ENCODE assay signal across 10 cellular contexts in genomic region chr17:80984749-80985148, GRCh38. TPM values are rescaled to one million over a fixed set of nuclear protein-coding genes. Genes with fewer than 3 reads are reported as not detected.
DNase-seq lines count a peak whose midpoint lies in the region; ATAC-seq, FAIRE-seq and TF ChIP-seq lines count a peak whose summit lies in the region.
"Had no signal": no experiment of that assay in that cellular context is flagged by ENCODE, and none has a peak within 500 bp of the region (broad histone marks: within the 10 kb centered on the region; RNA-seq: fewer than 3 reads in every experiment).

No MANE protein-coding gene starts in this region.

- H3K79me2 ChIP-seq in fibroblast of lung (ENCODE audit: control insufficient read depth, insufficient read depth, low read length): no peaks in the 10 kb centered on the region

- no peaks in the 10 kb centered on the region for H4K20me1 ChIP-seq in fibroblast of lung (ENCODE audit: control insufficient read depth, extremely low read depth, insufficient read depth, low read length)

- ATAC-seq in psoas muscle (peak; percentile 16 to 49 (median 38)), HG02642 (IDR thresholded peaks at IDR 0.05; ENCODE audit: poor library complexity, unreplicated experiment) (no peak)

- TF ChIP-seq CTCF in fibroblast of lung (conservative IDR thresholded peaks at IDR 0.05 in 1 of 2, IDR thresholded peaks at IDR 0.05 in 1 of 2; ENCODE audit: low read depth in 1 of 2, low read length in 2 of 2): peak; percentile 34 to 46
- TF ChIP-seq CTCF in psoas muscle (IDR thresholded peaks at IDR 0.05): no peak

- H3K4me3 ChIP-seq in fibroblast of lung (replicated peaks in 1 of 4; ENCODE audit: control extremely low read depth in 1 of 4, insufficient read depth in 1 of 4, low read depth in 3 of 4, low read length in 4 of 4): no peak overlapping the region
- no peak overlapping the region for H3K4me3 ChIP-seq in psoas muscle

- H3K9ac ChIP-seq in fibroblast of lung (ENCODE audit: insufficient read depth, low read length): no peak overlapping the region

- DNase-seq in EH (ENCODE audit: low read depth) (peak; percentile 99), RCC 7860 (ENCODE audit: low spot score) (peak; percentile 71), fibroblast of lung (ENCODE audit: low read depth in 2 of 2) (peak; percentile 90 to 98), psoas muscle (peak; percentile 28 to 48), middle frontal gyrus (ENCODE audit: extremely low spot score, low spot score) (no peak), NCI-H1417 treated with DMSO at 0.1 percent for 48 hours (lab: John Stamatoyannopoulos, UW) (no peak), DMS79 treated with DMSO at 0.1 percent for 48 hours (lab: John Stamatoyannopoulos, UW) (no peak)
- DNase-seq: NCI-H2171 had no signal

- no peak for FAIRE-seq in RCC 7860 (lab: Jason Lieb, UNC)

- H3K27me3 ChIP-seq in fibroblast of lung (ENCODE audit: control insufficient read depth, insufficient read depth, low read length) (no peaks in the 10 kb centered on the region), psoas muscle (ENCODE audit: insufficient read depth in 3 of 3, low read length in 2 of 3) (peaks cover 0 to 5% (median 3%) of the 10 kb centered on the region in 3 donors)

- intact Hi-C loops in psoas muscle (cut with DNase I): loop anchor here in 1 of 2 donors (5.0 kb wide), 1 partner anchor 117 kb away; no protein-coding TSS in a partner anchor

- H2AFZ ChIP-seq in fibroblast of lung (ENCODE audit: low read length): peak overlapping the region; percentile 43

- H3K27ac ChIP-seq in fibroblast of lung (ENCODE audit: insufficient read depth, low read length): peak overlapping the region; percentile 58
- no peak overlapping the region for H3K27ac ChIP-seq in psoas muscle
- H3K27ac ChIP-seq: VCaP had no signal

- H3K4me1 ChIP-seq in fibroblast of lung (ENCODE audit: control insufficient read depth, extremely low read depth, insufficient read depth, low read length): peaks cover 4% of the 10 kb centered on the region
- peaks cover 8% of the 10 kb centered on the region for H3K4me1 ChIP-seq in psoas muscle

- 30 to 41% (median 37%) methylated on average over 7 of the region's 7 CpGs for WGBS in psoas muscle, 3 donors

- H3K4me2 ChIP-seq in fibroblast of lung (ENCODE audit: extremely low read depth, insufficient read depth, low read length): no peak overlapping the region

- no peaks in the 10 kb centered on the region for H3K9me3 ChIP-seq in fibroblast of lung (ENCODE audit: control insufficient read depth, insufficient read depth, low read depth, low read length)
- H3K9me3 ChIP-seq in psoas muscle: no peaks in the 10 kb centered on the region

- no peaks in the 10 kb centered on the region for H3K36me3 ChIP-seq in fibroblast of lung (ENCODE audit: control insufficient read depth, insufficient read depth, low read length)
- H3K36me3 ChIP-seq in psoas muscle (ENCODE audit: insufficient read depth in 1 of 2, low read depth in 1 of 2): no peaks in the 10 kb centered on the region

RNA-seq across cellular contexts. Expression of gene CHMP6, which starts 6.9 kb away (rescaled TPM):
- total RNA-seq in fibroblast of lung (9.2 and 11.2 TPM in 2 replicates), psoas muscle (10 to 100 TPM; 32.0 to 36.9 (median 33.6) TPM)
- polyA plus RNA-seq in fibroblast of lung (30.1 and 34.4 TPM in 2 replicates), psoas muscle (10 to 100 TPM; 38.3 to 53.2 (median 45.6) TPM)
- 33.4 and 34.9 TPM in 2 replicates for polyA plus RNA-seq in fibroblast of lung (2012)
- 7.2 and 12.8 TPM in 2 replicates for polyA minus RNA-seq in fibroblast of lung (ENCODE audit: low replicate concordance)

RNA-seq across cellular contexts. Expression of gene BAIAP2, which starts 50.2 kb away (rescaled TPM):
- total RNA-seq in fibroblast of lung (10.0 and 13.4 TPM in 2 replicates), psoas muscle (10 to 100 TPM in 2 of 4 donors, 1 to 10 TPM in 2; 4.7 to 28.9 (median 10.0) TPM)
- polyA plus RNA-seq in fibroblast of lung (6.0 and 10.9 TPM in 2 replicates), psoas muscle (10 to 100 TPM in 1 of 3 donors, 1 to 10 TPM in 2; 3.9 to 13.5 (median 6.5) TPM)
- polyA plus RNA-seq in fibroblast of lung (2012): 11.7 and 22.1 TPM in 2 replicates
- 15.5 and 29.9 TPM in 2 replicates for polyA minus RNA-seq in fibroblast of lung (ENCODE audit: low replicate concordance)

Comparison
In these comparisons a context has a peak if more than half of its experiments do, and no peak if none do; other contexts are left out.
1. DNase-seq: peak in EH (single experiment), RCC 7860 (single experiment), fibroblast of lung (2 of 2) and psoas muscle (2 of 2); none in middle frontal gyrus (single experiment), NCI-H1417 treated with DMSO at 0.1 percent for 48 hours (single experiment) and DMS79 treated with DMSO at 0.1 percent for 48 hours (single experiment).